19 cellular contexts compared by ENCODE assay signal in the genomic region with DNA sequence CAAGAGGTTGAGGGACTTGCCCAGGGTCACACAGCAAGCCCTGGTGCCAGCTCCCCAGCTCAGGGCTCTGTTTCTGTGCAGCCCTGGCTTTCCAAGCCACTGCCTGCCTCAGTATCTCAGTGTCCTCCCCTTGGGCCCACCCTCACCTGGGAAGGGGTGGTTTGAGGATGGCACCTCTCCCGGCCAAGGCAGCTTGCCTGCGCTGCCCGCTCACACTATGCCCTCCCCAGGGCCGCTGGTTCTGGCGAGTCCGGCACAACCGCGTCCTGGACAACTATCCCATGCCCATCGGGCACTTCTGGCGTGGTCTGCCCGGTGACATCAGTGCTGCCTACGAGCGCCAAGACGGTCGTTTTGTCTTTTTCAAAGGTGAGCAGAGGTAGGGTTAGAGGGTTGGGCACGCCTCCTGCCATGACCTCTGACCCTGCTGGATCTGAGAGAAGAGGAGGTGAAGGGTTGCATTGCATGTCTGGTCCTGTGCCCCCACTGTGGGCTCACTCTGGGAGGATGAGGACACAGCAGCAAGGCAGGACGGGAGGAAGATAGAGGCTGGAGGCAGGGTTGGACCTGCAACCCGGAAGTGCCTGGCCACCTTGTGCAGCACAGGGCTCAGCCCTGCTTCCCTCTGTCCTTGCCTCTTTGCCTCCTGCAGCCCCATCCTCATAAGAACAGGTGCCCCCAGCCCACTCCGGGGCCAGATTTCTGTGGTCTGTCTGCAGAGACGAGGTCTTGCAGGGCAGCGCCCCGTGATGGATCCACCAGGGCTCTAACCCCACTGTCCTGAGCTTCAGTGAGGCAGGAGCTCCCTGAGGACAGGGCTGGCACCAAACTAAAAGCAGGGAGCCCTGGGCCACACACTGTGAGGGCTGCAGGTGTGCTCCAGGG.
"Had no signal": no experiment of that assay in that cellular context is flagged by ENCODE, and none has a peak within 500 bp of the region (broad histone marks: within the 10 kb centered on the region; RNA-seq: fewer than 3 reads in every experiment).

No MANE protein-coding gene starts in this region.

- H3K36me3 Mint-ChIP-seq: immature natural killer cell; natural killer cell treated with Interleukin-12 subunit alpha and Interleukin-12 subunit beta and Interleukin-15 and Interleukin-18, amount 100 ng/mL, for 72 hours had no signal

- H3K4me3 Mint-ChIP-seq: effector memory CD8-positive, alpha-beta T cell; immature natural killer cell; natural killer cell treated with Interleukin-12 subunit alpha and Interleukin-12 subunit beta and Interleukin-15 and Interleukin-18, amount 100 ng/mL, for 72 hours had no signal

- H3K9me3 ChIP-seq: left ventricle myocardium inferior, sigmoid colon, stomach, thoracic aorta, transverse colon had no signal

- H3K9me3 Mint-ChIP-seq: effector memory CD8-positive, alpha-beta T cell; immature natural killer cell; natural killer cell treated with Interleukin-12 subunit alpha and Interleukin-12 subunit beta and Interleukin-15 and Interleukin-18, amount 100 ng/mL, for 72 hours had no signal

- H3K4me1 Mint-ChIP-seq: immature natural killer cell had no signal

- ATAC-seq: effector memory CD8-positive, alpha-beta T cell; foreskin keratinocyte; left cardiac atrium; natural killer cell treated with Interleukin-12 subunit alpha and Interleukin-12 subunit beta and Interleukin-15 and Interleukin-18, amount 100 ng/mL, for 72 hours had no signal

- H3K4me3 ChIP-seq: left ventricle myocardium inferior, lung, sigmoid colon, skin epidermis, stomach, thoracic aorta, transverse colon had no signal

- FAIRE-seq: keratinocyte had no signal

- H3K27ac Mint-ChIP-seq: effector memory CD8-positive, alpha-beta T cell; immature natural killer cell; natural killer cell treated with Interleukin-12 subunit alpha and Interleukin-12 subunit beta and Interleukin-15 and Interleukin-18, amount 100 ng/mL, for 72 hours had no signal

- H3K27me3 ChIP-seq: foreskin keratinocyte, sigmoid colon, stomach, transverse colon had no signal

- H3K27me3 Mint-ChIP-seq: effector memory CD8-positive, alpha-beta T cell; natural killer cell treated with Interleukin-12 subunit alpha and Interleukin-12 subunit beta and Interleukin-15 and Interleukin-18, amount 100 ng/mL, for 72 hours had no signal

- H3K4me1 ChIP-seq: foreskin keratinocyte, sigmoid colon had no signal

- H3K27ac ChIP-seq: foreskin keratinocyte, left ventricle myocardium inferior, sigmoid colon, skin epidermis, stomach, thoracic aorta, transverse colon had no signal

- DNase-seq: effector memory CD8-positive, alpha-beta T cell; foreskin keratinocyte; immature natural killer cell; left cardiac atrium; left ventricle myocardium inferior; mesenchymal stem cell; midbrain; sigmoid colon; stimulated activated CD4-positive, alpha-beta T cell treated with anti-CD3 and anti-CD28 coated beads, Interleukin-2, amount 100 ng/mL, for 24 hours; stimulated activated CD4-positive, alpha-beta T cell treated with anti-CD3 and anti-CD28 coated beads, Interleukin-4, amount 100 ng/mL, for 4 hours; stimulated activated naive CD4-positive, alpha-beta T cell; stomach; substantia nigra; transverse colon had no signal

- H3K36me3 ChIP-seq: thoracic aorta had no signal
